ENCODE assay signal across 27 cellular contexts in the genomic region with DNA sequence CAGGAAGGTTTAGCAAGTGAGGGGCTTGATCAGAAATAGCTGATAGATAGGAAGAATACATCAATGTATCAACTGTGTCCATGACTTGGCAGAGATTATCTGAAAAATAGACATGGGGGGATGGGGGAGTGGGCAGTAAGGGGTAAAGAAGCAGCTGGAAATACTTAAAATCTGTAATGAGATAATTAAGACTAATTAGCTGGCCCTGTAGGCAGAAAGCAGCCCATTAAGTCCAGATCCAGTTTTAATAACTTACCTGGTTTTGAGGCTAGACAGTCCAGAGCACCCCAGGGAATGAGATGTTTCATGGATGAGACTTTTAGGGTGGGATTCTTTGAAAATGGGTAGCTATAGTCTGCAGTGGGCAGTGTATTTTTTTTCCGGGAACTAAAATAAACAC.
A peak's percentile ranks its signal among the peaks of the same experiment; 100 is the strongest.
DNase-seq lines count a peak whose midpoint lies in the region; ATAC-seq and TF ChIP-seq lines count a peak whose summit lies in the region.
"Had no signal": no experiment of that assay in that cellular context is flagged by ENCODE, and none has a peak within 500 bp of the region (broad histone marks: within the 10 kb centered on the region; RNA-seq: fewer than 3 reads in every experiment).

No MANE protein-coding gene starts in this region.

- no peaks in the 10 kb centered on the region for H3K4me1 ChIP-seq in urinary bladder (ENCODE audit: insufficient read depth)
- H3K4me1 ChIP-seq: A549, BLaER1 had no signal

- H3K36me3 Mint-ChIP-seq in activated CD4-positive, alpha-beta memory T cell treated with anti-CD3 and anti-CD28 coated beads, Interleukin-2, amount 10 ng/mL, durations not matched to agents 7 days and 5 days (ENCODE audit: low read depth): no peaks in the 10 kb centered on the region
- peaks cover 13% of the 10 kb centered on the region for H3K36me3 Mint-ChIP-seq in nephron progenitor cell (ENCODE audit: low read depth)
- H3K36me3 Mint-ChIP-seq: CD14-positive monocyte; CD4-positive, alpha-beta memory T cell; CD4-positive, CD25-positive, alpha-beta regulatory T cell; CD8-positive, alpha-beta memory T cell had no signal

- H3K27ac ChIP-seq in urinary bladder (ENCODE audit: low read depth): peak overlapping the region; percentile 1
- H3K27ac ChIP-seq: 22Rv1, A549, BLaER1 had no signal

- H3K4me3 Mint-ChIP-seq in activated CD4-positive, alpha-beta memory T cell treated with anti-CD3 and anti-CD28 coated beads, Interleukin-2, amount 10 ng/mL, durations not matched to agents 7 days and 5 days: no peak overlapping the region
- H3K4me3 Mint-ChIP-seq in nephron progenitor cell: no peak overlapping the region
- H3K4me3 Mint-ChIP-seq: B cell; CD14-positive monocyte; CD4-positive, alpha-beta memory T cell; CD4-positive, CD25-positive, alpha-beta regulatory T cell; CD8-positive, alpha-beta memory T cell had no signal

- no peak overlapping the region for H3K27ac Mint-ChIP-seq in activated CD4-positive, alpha-beta memory T cell treated with anti-CD3 and anti-CD28 coated beads, Interleukin-2, amount 10 ng/mL, durations not matched to agents 7 days and 5 days
- no peak overlapping the region for H3K27ac Mint-ChIP-seq in nephron progenitor cell
- H3K27ac Mint-ChIP-seq: B cell; CD14-positive monocyte; CD4-positive, alpha-beta memory T cell; CD4-positive, CD25-positive, alpha-beta regulatory T cell; CD8-positive, alpha-beta memory T cell had no signal

- intact Hi-C loops in Right ventricle myocardium superior (cut with DNase I): no loop called here

- peaks cover 4% of the 10 kb centered on the region for H3K27me3 Mint-ChIP-seq in activated CD4-positive, alpha-beta memory T cell treated with anti-CD3 and anti-CD28 coated beads, Interleukin-2, amount 10 ng/mL, durations not matched to agents 7 days and 5 days
- no peaks in the 10 kb centered on the region for H3K27me3 Mint-ChIP-seq in nephron progenitor cell (ENCODE audit: low read depth, poor library complexity)
- H3K27me3 Mint-ChIP-seq: B cell; CD4-positive, CD25-positive, alpha-beta regulatory T cell had no signal

- no peak for TF ChIP-seq CTCF in nephron progenitor cell (IDR thresholded peaks at IDR 0.05)

- no peak overlapping the region for H3K4me3 ChIP-seq in urinary bladder (ENCODE audit: low read depth, low read length)
- H3K4me3 ChIP-seq: A549, BLaER1, GM12878 had no signal

- H3K36me3 ChIP-seq in urinary bladder (ENCODE audit: insufficient read depth): no peaks in the 10 kb centered on the region
- H3K36me3 ChIP-seq: BLaER1 had no signal

- peak; percentile 36 for DNase-seq in NCI-H1105 treated with DMSO at 0.1 percent for 48 hours (lab: John Stamatoyannopoulos, UW)
- DNase-seq in NCI-H1105 (lab: John Stamatoyannopoulos, UW): no peak
- DNase-seq in SK-N-DZ (ENCODE audit: low spot score): peak; percentile 15
- DNase-seq in activated CD4-positive, alpha-beta memory T cell treated with anti-CD3 and anti-CD28 coated beads, Interleukin-2, amount 10 ng/mL, durations not matched to agents 7 days and 5 days: no peak
- DNase-seq in nephron progenitor cell: no peak
- no peak for DNase-seq in Right ventricle myocardium superior
- DNase-seq: AML-193; C1 segment of cervical spinal cord; CD4-positive, alpha-beta memory T cell; CD4-positive, CD25-positive, alpha-beta regulatory T cell; CD8-positive, alpha-beta memory T cell; COR-L47; DMS 273 treated with DMSO at 0.1 percent for 48 hours; DMS153; DMS53; DMS79; DND-41; EL; GDM1 had no signal

- H3K9me3 Mint-ChIP-seq in activated CD4-positive, alpha-beta memory T cell treated with anti-CD3 and anti-CD28 coated beads, Interleukin-2, amount 10 ng/mL, durations not matched to agents 7 days and 5 days: no peaks in the 10 kb centered on the region
- peaks cover 4% of the 10 kb centered on the region for H3K9me3 Mint-ChIP-seq in nephron progenitor cell
- H3K9me3 Mint-ChIP-seq: CD14-positive monocyte; CD4-positive, alpha-beta memory T cell; CD8-positive, alpha-beta memory T cell had no signal

- ATAC-seq in SK-N-SH treated with all-trans-retinoic acid at 6 μM for 48 hours (no peak), Right ventricle myocardium superior (ENCODE audit: poor library complexity) (no peak)
- ATAC-seq: A549, GM12878 had no signal

- POLR2A ChIA-PET in activated CD4-positive, alpha-beta memory T cell treated with anti-CD3 and anti-CD28 coated beads, Interleukin-2, amount 10 ng/mL, durations not matched to agents 7 days and 5 days (lab: Charles Lee): no interaction called here

- CTCF ChIA-PET in activated CD4-positive, alpha-beta memory T cell treated with anti-CD3 and anti-CD28 coated beads, Interleukin-2, amount 10 ng/mL, durations not matched to agents 7 days and 5 days (lab: Charles Lee): no interaction called here

- no peaks in the 10 kb centered on the region for H3K4me1 Mint-ChIP-seq in activated CD4-positive, alpha-beta memory T cell treated with anti-CD3 and anti-CD28 coated beads, Interleukin-2, amount 10 ng/mL, durations not matched to agents 7 days and 5 days
- no peaks in the 10 kb centered on the region for H3K4me1 Mint-ChIP-seq in nephron progenitor cell
- H3K4me1 Mint-ChIP-seq: B cell; CD14-positive monocyte; CD4-positive, alpha-beta memory T cell; CD4-positive, CD25-positive, alpha-beta regulatory T cell; CD8-positive, alpha-beta memory T cell had no signal

- 85% methylated on average over 1 of the region's 1 CpG for WGBS in urinary bladder

TF ChIP-seq in SK-N-SH treated with all-trans-retinoic acid at 6 μM for 48 hours, 23 proteins besides CTCF, POLR2A, EP300 and RAD21:
- no peak for TF ChIP-seq ESRRG (CRISPR knock-in tag; IDR thresholded peaks at IDR 0.05)
- TF ChIP-seq TCF4 (CRISPR knock-in tag; IDR thresholded peaks at IDR 0.05; ENCODE audit: borderline replicate concordance): peak; percentile 76
- no peak for TF ChIP-seq GLIS3 (CRISPR knock-in tag; IDR thresholded peaks at IDR 0.05)

Comparison
In these comparisons a context has a peak if more than half of its experiments do, and no peak if none do; other contexts are left out.
1. DNase-seq: peak in NCI-H1105 treated with DMSO at 0.1 percent for 48 hours (single experiment) and SK-N-DZ (single experiment); none in NCI-H1105 (single experiment), activated CD4-positive, alpha-beta memory T cell treated with anti-CD3 and anti-CD28 coated beads, Interleukin-2, amount 10 ng/mL, durations not matched to agents 7 days and 5 days (single experiment), nephron progenitor cell (single experiment) and Right ventricle myocardium superior (single experiment).